Comparison of ENCODE assay signal across 2 cellular contexts in the genomic region with DNA sequence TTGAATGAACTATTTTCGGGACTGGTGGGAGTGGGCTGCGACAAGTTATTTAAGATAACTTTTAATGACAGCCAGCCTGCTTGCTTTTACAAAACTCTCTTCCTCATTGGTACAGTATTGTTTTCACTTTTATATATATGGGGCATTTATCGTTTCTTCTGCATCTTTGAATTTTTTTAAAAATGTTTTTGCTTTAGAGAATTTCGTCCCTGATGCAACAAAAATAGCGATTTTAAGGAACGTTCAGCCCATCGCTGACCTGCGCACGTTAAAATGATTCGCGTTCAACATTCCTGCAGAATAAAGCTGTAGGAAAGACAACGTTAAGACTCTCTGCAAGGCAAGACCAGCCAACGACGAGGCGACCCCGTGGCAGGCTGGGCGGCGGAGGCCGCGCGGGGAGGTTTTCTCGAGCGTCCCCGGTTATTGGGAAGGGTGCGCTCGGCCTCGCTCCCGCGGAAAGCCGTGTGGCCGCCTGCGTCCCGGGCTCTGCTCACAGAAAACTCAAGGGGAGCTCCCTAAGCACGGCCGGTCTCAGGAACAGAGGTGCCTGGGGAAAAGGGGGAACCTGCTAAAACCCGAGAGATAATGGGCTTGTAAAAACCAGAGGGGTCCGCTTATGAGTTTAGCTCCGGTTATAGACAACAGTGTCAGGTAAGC.
TF ChIP-seq lines count a peak whose summit lies in the region.

No MANE protein-coding gene starts in this region.

TF ChIP-seq in A549, 52 proteins besides CTCF, POLR2A, EP300 and RAD21:
- TF ChIP-seq NFE2L2 (conservative IDR thresholded peaks at IDR 0.05; ENCODE audit: low read length) (no peak), NR3C1 (IDR thresholded peaks at IDR 0.05) (no peak), CBX2 (IDR thresholded peaks at IDR 0.05; ENCODE audit: borderline replicate concordance, low read depth) (no peak), NPAS2 (CRISPR knock-in tag; IDR thresholded peaks at IDR 0.05; ENCODE audit: borderline replicate concordance) (no peak), FOXS1 (CRISPR knock-in tag; IDR thresholded peaks at IDR 0.05) (no peak), MAZ (IDR thresholded peaks at IDR 0.05; ENCODE audit: borderline replicate concordance, low read depth, low read length) (no peak), HDAC2 (IDR thresholded peaks at IDR 0.05) (no peak)

TF ChIP-seq in H1, 55 proteins besides CTCF, POLR2A, EP300 and RAD21:
- TF ChIP-seq RNF2 (IDR thresholded peaks at IDR 0.05; ENCODE audit: borderline replicate concordance, low read depth, low read length, missing control alignments, poor library complexity, severe bottlenecking) (peak; percentile 100), ZNF274 (IDR thresholded peaks at IDR 0.05; ENCODE audit: borderline replicate concordance, extremely low read depth, low read length) (no peak), CBX5 (IDR thresholded peaks at IDR 0.05; ENCODE audit: low read depth, low read length) (no peak), CBX8 (IDR thresholded peaks at IDR 0.05; ENCODE audit: borderline replicate concordance, low read depth, low read length) (peak; percentile 70; the same call in 1 of the 2 replicates), SUZ12 (IDR thresholded peaks at IDR 0.05; ENCODE audit: low read length) (peak; percentile 98), CREB1 (IDR thresholded peaks at IDR 0.05) (no peak), EZH2 (IDR thresholded peaks at IDR 0.05; ENCODE audit: low read depth, low read length, severe bottlenecking) (peak; percentile 99)
- TF ChIP-seq, protein P1, sequence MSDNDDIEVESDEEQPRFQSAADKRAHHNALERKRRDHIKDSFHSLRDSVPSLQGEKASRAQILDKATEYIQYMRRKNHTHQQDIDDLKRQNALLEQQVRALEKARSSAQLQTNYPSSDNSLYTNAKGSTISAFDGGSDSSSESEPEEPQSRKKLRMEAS (IDR thresholded peaks at IDR 0.05) = no peak
